In genomic region chr2:144686518-144687215, GRCh38 we compare ENCODE assay signal across 17 cellular contexts.
DNase-seq lines count a peak whose midpoint lies in the region; ATAC-seq and TF ChIP-seq lines count a peak whose summit lies in the region.
"Had no signal": no experiment of that assay in that cellular context is flagged by ENCODE, and none has a peak within 500 bp of the region (broad histone marks: within the 10 kb centered on the region; RNA-seq: fewer than 3 reads in every experiment).

No MANE protein-coding gene starts in this region.

- no peaks in the 10 kb centered on the region for H3K9me3 Mint-ChIP-seq in stimulated activated memory B cell treated with anti-CD40 and anti-IgM and Interleukin-4, amounts not matched to agents 10 μg/mL and 1 μg/mL and 100 μg/mL, for 72 hours
- H3K9me3 Mint-ChIP-seq: activated naive CD8-positive, alpha-beta T cell treated with anti-CD3 and anti-CD28 coated beads, Interleukin-2, amount 10 ng/mL, durations not matched to agents 7 days and 5 days; H9; T-helper 1 cell treated with Interleukin-12 subunit alpha and Interleukin-12 subunit beta and Interleukin-4 antibody, amounts not matched to agents 30 μg/mL and 1 μg/mL, for 36 hours had no signal

- no peaks in the 10 kb centered on the region for H3K79me2 ChIP-seq in OCI-LY3 (ENCODE audit: low read length)

- no peaks in the 10 kb centered on the region for H3K36me3 Mint-ChIP-seq in stimulated activated memory B cell treated with anti-CD40 and anti-IgM and Interleukin-4, amounts not matched to agents 10 μg/mL and 1 μg/mL and 100 μg/mL, for 72 hours
- H3K36me3 Mint-ChIP-seq: activated naive CD8-positive, alpha-beta T cell treated with anti-CD3 and anti-CD28 coated beads, Interleukin-2, amount 10 ng/mL, durations not matched to agents 7 days and 5 days had no signal

- TF ChIP-seq CTCF in OCI-LY3 (IDR thresholded peaks at IDR 0.05; ENCODE audit: low read depth, low read length): no peak
- no peak for TF ChIP-seq CTCF in left ventricle myocardium inferior (IDR thresholded peaks at IDR 0.05; ENCODE audit: borderline replicate concordance)

- no peak overlapping the region for H3K9ac ChIP-seq in OCI-LY3 (ENCODE audit: low read length)

- peak overlapping the region; percentile 58 for H3K4me2 ChIP-seq in OCI-LY3 (ENCODE audit: low read length)

- H3K4me3 Mint-ChIP-seq in stimulated activated memory B cell treated with anti-CD40 and anti-IgM and Interleukin-4, amounts not matched to agents 10 μg/mL and 1 μg/mL and 100 μg/mL, for 72 hours: no peak overlapping the region
- H3K4me3 Mint-ChIP-seq: activated naive CD8-positive, alpha-beta T cell treated with anti-CD3 and anti-CD28 coated beads, Interleukin-2, amount 10 ng/mL, durations not matched to agents 7 days and 5 days; H9; T-helper 1 cell treated with Interleukin-12 subunit alpha and Interleukin-12 subunit beta and Interleukin-4 antibody, amounts not matched to agents 30 μg/mL and 1 μg/mL, for 36 hours had no signal

- peaks cover 35% of the 10 kb centered on the region for H3K4me1 ChIP-seq in OCI-LY3 (ENCODE audit: low read length)
- no peaks in the 10 kb centered on the region for H3K4me1 ChIP-seq in left ventricle myocardium inferior

- no peaks in the 10 kb centered on the region for H4K20me1 ChIP-seq in OCI-LY3 (ENCODE audit: insufficient read depth, low read length)

- H2AFZ ChIP-seq in OCI-LY3 (ENCODE audit: low read depth, low read length): no peak overlapping the region

- H3K4me3 ChIP-seq in OCI-LY3 (ENCODE audit: low read length) (peak overlapping the region; percentile 36), left ventricle myocardium inferior (no peak overlapping the region)
- H3K4me3 ChIP-seq: gastroesophageal sphincter had no signal

- H3K27me3 ChIP-seq in OCI-LY3 (ENCODE audit: low read depth, low read length): peaks cover 26% of the 10 kb centered on the region
- no peaks in the 10 kb centered on the region for H3K27me3 ChIP-seq in left ventricle myocardium inferior (ENCODE audit: low read depth)
- H3K27me3 ChIP-seq: gastroesophageal sphincter had no signal

- H3K27me3 Mint-ChIP-seq in stimulated activated memory B cell treated with anti-CD40 and anti-IgM and Interleukin-4, amounts not matched to agents 10 μg/mL and 1 μg/mL and 100 μg/mL, for 72 hours: no peaks in the 10 kb centered on the region

- H3K27ac Mint-ChIP-seq in stimulated activated memory B cell treated with anti-CD40 and anti-IgM and Interleukin-4, amounts not matched to agents 10 μg/mL and 1 μg/mL and 100 μg/mL, for 72 hours: no peak overlapping the region
- H3K27ac Mint-ChIP-seq: activated naive CD8-positive, alpha-beta T cell treated with anti-CD3 and anti-CD28 coated beads, Interleukin-2, amount 10 ng/mL, durations not matched to agents 7 days and 5 days; H9; T-helper 1 cell treated with Interleukin-12 subunit alpha and Interleukin-12 subunit beta and Interleukin-4 antibody, amounts not matched to agents 30 μg/mL and 1 μg/mL, for 36 hours had no signal

- intact Hi-C loops in left ventricle myocardium inferior (cut with micrococcal nuclease): no loop called here

- H3K36me3 ChIP-seq in OCI-LY3 (replicated peaks; ENCODE audit: low read depth, low read length): no peaks in the 10 kb centered on the region
- H3K36me3 ChIP-seq in left ventricle myocardium inferior: no peaks in the 10 kb centered on the region
- H3K36me3 ChIP-seq: gastroesophageal sphincter had no signal

- DNase-seq in Kasumi-1 (lab: John Stamatoyannopoulos, UW) (peak; percentile 76 to 77), left ventricle myocardium inferior (no peak)
- DNase-seq in stimulated activated naive CD8-positive, alpha-beta T cell treated with anti-CD3 and anti-CD28 coated beads, Interleukin-15, Interleukin-2, amounts not matched to agents 100 U/mL and 50 U/mL, for 24 hours: no peak
- DNase-seq in central memory CD4-positive, alpha-beta T cell: no peak
- DNase-seq: activated naive CD8-positive, alpha-beta T cell treated with anti-CD3 and anti-CD28 coated beads, Interleukin-2, amount 10 ng/mL, durations not matched to agents 7 days and 5 days; Calu3; H9; NCI-H1105; NCI-H2171 treated with DMSO at 0.1 percent for 48 hours; NCI-H774; stimulated activated CD4-positive, alpha-beta T cell treated with anti-CD3 and anti-CD28 coated beads, Interleukin-2, amount 100 ng/mL, for 48 hours had no signal

- H3K9me3 ChIP-seq in OCI-LY3 (ENCODE audit: insufficient read depth, low read length) (no peaks in the 10 kb centered on the region), left ventricle myocardium inferior (replicated peaks) (no peaks in the 10 kb centered on the region)
- H3K9me3 ChIP-seq: gastroesophageal sphincter had no signal

- ATAC-seq in stimulated activated memory B cell treated with anti-CD40 and anti-IgM and Interleukin-4, amounts not matched to agents 10 μg/mL and 1 μg/mL and 100 μg/mL, for 72 hours: peak; percentile 64
- no peak for ATAC-seq in HG03571 (IDR thresholded peaks at IDR 0.05; ENCODE audit: unreplicated experiment)
- ATAC-seq in stimulated activated naive CD8-positive, alpha-beta T cell treated with anti-CD3 and anti-CD28 coated beads, Interleukin-15, Interleukin-2, amounts not matched to agents 100 U/mL and 50 U/mL, for 24 hours: no peak
- ATAC-seq: esophagus mucosa, gastroesophageal sphincter had no signal

- H3K27ac ChIP-seq in OCI-LY3 (ENCODE audit: low read length) (peak overlapping the region; percentile 11; the same call in 1 of the 2 replicates), left ventricle myocardium inferior (replicated peaks) (peak overlapping the region; percentile 9)
- H3K27ac ChIP-seq: gastroesophageal sphincter had no signal

- peaks cover 29% of the 10 kb centered on the region for H3K4me1 Mint-ChIP-seq in stimulated activated memory B cell treated with anti-CD40 and anti-IgM and Interleukin-4, amounts not matched to agents 10 μg/mL and 1 μg/mL and 100 μg/mL, for 72 hours
- H3K4me1 Mint-ChIP-seq: activated naive CD8-positive, alpha-beta T cell treated with anti-CD3 and anti-CD28 coated beads, Interleukin-2, amount 10 ng/mL, durations not matched to agents 7 days and 5 days had no signal

Comparison
In these comparisons a context has a peak if more than half of its experiments do, and no peak if none do; other contexts are left out.
1. DNase-seq: peak in Kasumi-1 (2 of 2); none in left ventricle myocardium inferior (single experiment), stimulated activated naive CD8-positive, alpha-beta T cell treated with anti-CD3 and anti-CD28 coated beads, Interleukin-15, Interleukin-2, amounts not matched to agents 100 U/mL and 50 U/mL, for 24 hours (single experiment) and central memory CD4-positive, alpha-beta T cell (single experiment).